In the genomic region with DNA sequence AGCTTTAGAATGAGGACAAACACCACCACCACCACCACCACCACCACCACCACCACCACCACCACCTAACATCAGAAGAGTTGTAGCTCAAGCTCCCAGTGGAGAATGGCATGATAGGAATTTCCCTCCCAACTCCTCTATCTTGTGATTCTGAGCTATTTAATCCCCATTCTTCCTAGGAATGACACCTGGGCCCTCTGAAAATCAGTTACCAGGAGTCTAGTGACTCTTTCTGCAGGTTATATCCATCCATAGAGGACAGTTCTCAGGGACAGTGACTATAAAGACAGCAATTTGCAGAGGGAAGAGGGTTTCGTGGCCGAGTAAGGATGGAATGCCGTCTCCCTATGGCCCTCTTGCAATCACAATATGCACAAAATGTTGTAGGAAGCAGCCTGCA, we compare ENCODE assay signal across 1 cellular context.
TF ChIP-seq lines count a peak whose summit lies in the region.

No MANE protein-coding gene starts in this region.

TF ChIP-seq in H1, 55 proteins besides CTCF, POLR2A, EP300 and RAD21:
- TF ChIP-seq SIRT6 (IDR thresholded peaks at IDR 0.05; ENCODE audit: low read length) (no peak), TBP (IDR thresholded peaks at IDR 0.05; ENCODE audit: low read depth, low read length) (peak; percentile 22; the same call in 1 of the 2 replicates), TEAD4 (IDR thresholded peaks at IDR 0.05; ENCODE audit: low read depth, low read length) (peak; percentile 67), SP1 (IDR thresholded peaks at IDR 0.05; ENCODE audit: low read depth, low read length) (0 out of 2 replicates have a peak, but pooled peaks have one; percentile 16), TAF1 (IDR thresholded peaks at IDR 0.05; ENCODE audit: low read depth, low read length) (0 out of 2 replicates have a peak, but pooled peaks have one; percentile 27), TCF12 (IDR thresholded peaks at IDR 0.05; ENCODE audit: low read depth, low read length) (0 out of 2 replicates have a peak, but pooled peaks have one; percentile 63), NRF1 (IDR thresholded peaks at IDR 0.05; ENCODE audit: low read depth, low read length) (no peak), SP4 (IDR thresholded peaks at IDR 0.05; ENCODE audit: low read length) (no peak)
- TF ChIP-seq, protein P1, sequence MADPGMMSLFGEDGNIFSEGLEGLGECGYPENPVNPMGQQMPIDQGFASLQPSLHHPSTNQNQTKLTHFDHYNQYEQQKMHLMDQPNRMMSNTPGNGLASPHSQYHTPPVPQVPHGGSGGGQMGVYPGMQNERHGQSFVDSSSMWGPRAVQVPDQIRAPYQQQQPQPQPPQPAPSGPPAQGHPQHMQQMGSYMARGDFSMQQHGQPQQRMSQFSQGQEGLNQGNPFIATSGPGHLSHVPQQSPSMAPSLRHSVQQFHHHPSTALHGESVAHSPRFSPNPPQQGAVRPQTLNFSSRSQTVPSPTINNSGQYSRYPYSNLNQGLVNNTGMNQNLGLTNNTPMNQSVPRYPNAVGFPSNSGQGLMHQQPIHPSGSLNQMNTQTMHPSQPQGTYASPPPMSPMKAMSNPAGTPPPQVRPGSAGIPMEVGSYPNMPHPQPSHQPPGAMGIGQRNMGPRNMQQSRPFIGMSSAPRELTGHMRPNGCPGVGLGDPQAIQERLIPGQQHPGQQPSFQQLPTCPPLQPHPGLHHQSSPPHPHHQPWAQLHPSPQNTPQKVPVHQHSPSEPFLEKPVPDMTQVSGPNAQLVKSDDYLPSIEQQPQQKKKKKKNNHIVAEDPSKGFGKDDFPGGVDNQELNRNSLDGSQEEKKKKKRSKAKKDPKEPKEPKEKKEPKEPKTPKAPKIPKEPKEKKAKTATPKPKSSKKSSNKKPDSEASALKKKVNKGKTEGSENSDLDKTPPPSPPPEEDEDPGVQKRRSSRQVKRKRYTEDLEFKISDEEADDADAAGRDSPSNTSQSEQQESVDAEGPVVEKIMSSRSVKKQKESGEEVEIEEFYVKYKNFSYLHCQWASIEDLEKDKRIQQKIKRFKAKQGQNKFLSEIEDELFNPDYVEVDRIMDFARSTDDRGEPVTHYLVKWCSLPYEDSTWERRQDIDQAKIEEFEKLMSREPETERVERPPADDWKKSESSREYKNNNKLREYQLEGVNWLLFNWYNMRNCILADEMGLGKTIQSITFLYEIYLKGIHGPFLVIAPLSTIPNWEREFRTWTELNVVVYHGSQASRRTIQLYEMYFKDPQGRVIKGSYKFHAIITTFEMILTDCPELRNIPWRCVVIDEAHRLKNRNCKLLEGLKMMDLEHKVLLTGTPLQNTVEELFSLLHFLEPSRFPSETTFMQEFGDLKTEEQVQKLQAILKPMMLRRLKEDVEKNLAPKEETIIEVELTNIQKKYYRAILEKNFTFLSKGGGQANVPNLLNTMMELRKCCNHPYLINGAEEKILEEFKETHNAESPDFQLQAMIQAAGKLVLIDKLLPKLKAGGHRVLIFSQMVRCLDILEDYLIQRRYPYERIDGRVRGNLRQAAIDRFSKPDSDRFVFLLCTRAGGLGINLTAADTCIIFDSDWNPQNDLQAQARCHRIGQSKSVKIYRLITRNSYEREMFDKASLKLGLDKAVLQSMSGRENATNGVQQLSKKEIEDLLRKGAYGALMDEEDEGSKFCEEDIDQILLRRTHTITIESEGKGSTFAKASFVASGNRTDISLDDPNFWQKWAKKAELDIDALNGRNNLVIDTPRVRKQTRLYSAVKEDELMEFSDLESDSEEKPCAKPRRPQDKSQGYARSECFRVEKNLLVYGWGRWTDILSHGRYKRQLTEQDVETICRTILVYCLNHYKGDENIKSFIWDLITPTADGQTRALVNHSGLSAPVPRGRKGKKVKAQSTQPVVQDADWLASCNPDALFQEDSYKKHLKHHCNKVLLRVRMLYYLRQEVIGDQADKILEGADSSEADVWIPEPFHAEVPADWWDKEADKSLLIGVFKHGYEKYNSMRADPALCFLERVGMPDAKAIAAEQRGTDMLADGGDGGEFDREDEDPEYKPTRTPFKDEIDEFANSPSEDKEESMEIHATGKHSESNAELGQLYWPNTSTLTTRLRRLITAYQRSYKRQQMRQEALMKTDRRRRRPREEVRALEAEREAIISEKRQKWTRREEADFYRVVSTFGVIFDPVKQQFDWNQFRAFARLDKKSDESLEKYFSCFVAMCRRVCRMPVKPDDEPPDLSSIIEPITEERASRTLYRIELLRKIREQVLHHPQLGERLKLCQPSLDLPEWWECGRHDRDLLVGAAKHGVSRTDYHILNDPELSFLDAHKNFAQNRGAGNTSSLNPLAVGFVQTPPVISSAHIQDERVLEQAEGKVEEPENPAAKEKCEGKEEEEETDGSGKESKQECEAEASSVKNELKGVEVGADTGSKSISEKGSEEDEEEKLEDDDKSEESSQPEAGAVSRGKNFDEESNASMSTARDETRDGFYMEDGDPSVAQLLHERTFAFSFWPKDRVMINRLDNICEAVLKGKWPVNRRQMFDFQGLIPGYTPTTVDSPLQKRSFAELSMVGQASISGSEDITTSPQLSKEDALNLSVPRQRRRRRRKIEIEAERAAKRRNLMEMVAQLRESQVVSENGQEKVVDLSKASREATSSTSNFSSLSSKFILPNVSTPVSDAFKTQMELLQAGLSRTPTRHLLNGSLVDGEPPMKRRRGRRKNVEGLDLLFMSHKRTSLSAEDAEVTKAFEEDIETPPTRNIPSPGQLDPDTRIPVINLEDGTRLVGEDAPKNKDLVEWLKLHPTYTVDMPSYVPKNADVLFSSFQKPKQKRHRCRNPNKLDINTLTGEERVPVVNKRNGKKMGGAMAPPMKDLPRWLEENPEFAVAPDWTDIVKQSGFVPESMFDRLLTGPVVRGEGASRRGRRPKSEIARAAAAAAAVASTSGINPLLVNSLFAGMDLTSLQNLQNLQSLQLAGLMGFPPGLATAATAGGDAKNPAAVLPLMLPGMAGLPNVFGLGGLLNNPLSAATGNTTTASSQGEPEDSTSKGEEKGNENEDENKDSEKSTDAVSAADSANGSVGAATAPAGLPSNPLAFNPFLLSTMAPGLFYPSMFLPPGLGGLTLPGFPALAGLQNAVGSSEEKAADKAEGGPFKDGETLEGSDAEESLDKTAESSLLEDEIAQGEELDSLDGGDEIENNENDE (IDR thresholded peaks at IDR 0.05; ENCODE audit: insufficient replicate concordance, low read length) = no peak
